In genomic region chr19:3129112-3129511, GRCh38 we compare ENCODE assay signal across 1 cellular context.
TF ChIP-seq lines count a peak whose summit lies in the region.

No MANE protein-coding gene starts in this region.

TF ChIP-seq in endothelial cell of umbilical vein, 7 proteins besides CTCF, POLR2A, EP300 and RAD21:
- TF ChIP-seq MAX (IDR thresholded peaks at IDR 0.05; ENCODE audit: insufficient read depth, insufficient read length) (no peak), GATA2 (IDR thresholded peaks at IDR 0.05; ENCODE audit: insufficient read depth, insufficient read length, low read depth, low read length) (no peak), POLR2AphosphoS5 (IDR thresholded peaks at IDR 0.05; ENCODE audit: insufficient read depth, low read depth, low read length) (no peak), JUN (IDR thresholded peaks at IDR 0.05; ENCODE audit: borderline replicate concordance, insufficient read depth, insufficient read length, low read depth) (no peak), MYC (IDR thresholded peaks at IDR 0.05; ENCODE audit: low read depth, low read length) (no peak), EZH2 (IDR thresholded peaks at IDR 0.05; ENCODE audit: borderline replicate concordance, low read depth, low read length, severe bottlenecking) (no peak), FOS (IDR thresholded peaks at IDR 0.05; ENCODE audit: borderline replicate concordance, insufficient read depth, low read length) (no peak)
